Comparison of ENCODE assay signal across 10 cellular contexts in genomic region chr14:81509838-81510452, GRCh38. TPM values are rescaled to one million over a fixed set of nuclear protein-coding genes. Genes with fewer than 3 reads are reported as not detected.
DNase-seq lines count a peak whose midpoint lies in the region; ATAC-seq and TF ChIP-seq lines count a peak whose summit lies in the region.
"Had no signal": no experiment of that assay in that cellular context is flagged by ENCODE, and none has a peak within 500 bp of the region (broad histone marks: within the 10 kb centered on the region; RNA-seq: fewer than 3 reads in every experiment).

No MANE protein-coding gene starts in this region.

- H3K27me3 ChIP-seq in CD4-positive, alpha-beta memory T cell (ENCODE audit: insufficient read depth, low read length) = no peaks in the 10 kb centered on the region
- no peaks in the 10 kb centered on the region for H3K27me3 ChIP-seq in IMR-90 (ENCODE audit: control insufficient read depth, insufficient read depth, low read length)

- no peak overlapping the region for H3K14ac ChIP-seq in IMR-90 (replicated peaks; ENCODE audit: low read depth, low read length)

- POLR2A ChIA-PET in CD4-positive, alpha-beta memory T cell (lab: Charles Lee; ENCODE audit: partially characterized antibody) = no interaction called here
- POLR2A ChIA-PET in IMR-90 (lab: Charles Lee; ENCODE audit: unreplicated experiment) = no interaction called here

- no peak overlapping the region for H2AK5ac ChIP-seq in IMR-90 (ENCODE audit: low read depth, low read length)

- H2BK20ac ChIP-seq in IMR-90 (ENCODE audit: low read depth, low read length) = no peak overlapping the region

- H3K27me3 Mint-ChIP-seq in CD4-positive, alpha-beta memory T cell = no peaks in the 10 kb centered on the region
- no peaks in the 10 kb centered on the region for H3K27me3 Mint-ChIP-seq in nephron progenitor cell (ENCODE audit: low read depth, poor library complexity)

- H3K56ac ChIP-seq in IMR-90 (ENCODE audit: extremely low read depth, insufficient read depth, low read length) = no peak overlapping the region

- H3K4me2 ChIP-seq in IMR-90 (ENCODE audit: low read depth, low read length) = no peak overlapping the region

- dilution Hi-C loops in IMR-90 (cut with HindIII; ENCODE audit: low sequenced_read_pairs, unreplicated experiment) = no loop called here

- no peak overlapping the region for H3K18ac ChIP-seq in IMR-90 (ENCODE audit: low read depth, low read length)

- H3K4me1 ChIP-seq in CD4-positive, alpha-beta memory T cell (ENCODE audit: insufficient read depth, low read length) = peaks cover 13% of the 10 kb centered on the region
- H3K4me1 ChIP-seq in IMR-90 (ENCODE audit: control insufficient read depth, insufficient read depth, low read length) = peaks cover 3% of the 10 kb centered on the region; the same call in 1 of the 2 replicates

- in situ Hi-C loops in IMR-90 (cut with MboI; ENCODE audit: low sequenced_read_pairs) = no loop called here

- H2BK120ac ChIP-seq in IMR-90 (ENCODE audit: low read depth, low read length) = no peak overlapping the region

- no peak overlapping the region for H3K23ac ChIP-seq in IMR-90 (ENCODE audit: low read depth, low read length)

- no peak overlapping the region for H3K4me3 Mint-ChIP-seq in CD4-positive, alpha-beta memory T cell
- peak overlapping the region; percentile 72 for H3K4me3 Mint-ChIP-seq in nephron progenitor cell

- no peak for TF ChIP-seq CTCF in IMR-90 (conservative IDR thresholded peaks at IDR 0.05; ENCODE audit: low read depth, low read length)
- no peak for TF ChIP-seq CTCF in nephron progenitor cell (IDR thresholded peaks at IDR 0.05)

- peaks cover 31 to 61% (median 36%) of the 10 kb centered on the region in 4 donors for H3K4me1 Mint-ChIP-seq in CD4-positive, alpha-beta memory T cell
- peaks cover 39% of the 10 kb centered on the region for H3K4me1 Mint-ChIP-seq in nephron progenitor cell

- no peak overlapping the region for H2BK15ac ChIP-seq in IMR-90 (ENCODE audit: low read depth, low read length)

- no peaks in the 10 kb centered on the region for H3K9me3 Mint-ChIP-seq in CD4-positive, alpha-beta memory T cell
- peaks cover 8% of the 10 kb centered on the region for H3K9me3 Mint-ChIP-seq in nephron progenitor cell

- no peak overlapping the region for H4K91ac ChIP-seq in IMR-90 (ENCODE audit: insufficient read depth, low read depth, low read length)

- no peak overlapping the region for H4K8ac ChIP-seq in IMR-90 (ENCODE audit: low read depth in 2 of 2, low read length in 2 of 2)

- H3K4me3 ChIP-seq in CD4-positive, alpha-beta memory T cell (ENCODE audit: low read length in 2 of 2) = no peak overlapping the region
- H3K4me3 ChIP-seq in IMR-90 (ENCODE audit: insufficient read depth, low read depth, low read length) = no peak overlapping the region

- no peak overlapping the region for H2AFZ ChIP-seq in IMR-90 (replicated peaks; ENCODE audit: low read length, poor library complexity)

- CTCF ChIA-PET in CD4-positive, alpha-beta memory T cell (lab: Charles Lee; ENCODE audit: partially characterized antibody) = interaction anchor here (0.7 to 1.8 kb wide), 3 partner anchors 45 to 238 kb away, joined by 3 to 6 read pairs (median 3); no protein-coding TSS in a partner anchor
- CTCF ChIA-PET in IMR-90 (lab: Yijun Ruan, JAX) = interaction anchor here (0.8 kb wide), 1 partner anchor 18 kb away, joined by 3 read pairs; no protein-coding TSS in a partner anchor

- no peak overlapping the region for H3K9ac ChIP-seq in IMR-90 (ENCODE audit: low read depth, low read length)

- H3K27ac Mint-ChIP-seq in CD4-positive, alpha-beta memory T cell = peak overlapping the region in 6 of 7 donors; percentile 8 to 91 (median 22)
- H3K27ac Mint-ChIP-seq in nephron progenitor cell = peak overlapping the region; percentile 97

- no peak for DNase-seq in CD4-positive, alpha-beta memory T cell
- DNase-seq in IMR-90 (no peak), cerebellar cortex (ENCODE audit: low spot score) (peak; percentile 4), nephron progenitor cell (peak; percentile 25), epidermal melanocyte (ENCODE audit: insufficient read length, low spot score) (no peak), T-helper 1 cell (no peak)
- DNase-seq: HCEC 1CT had no signal

- H3K36me3 ChIP-seq in CD4-positive, alpha-beta memory T cell (ENCODE audit: insufficient read depth, low read length) = peaks cover 24% of the 10 kb centered on the region
- peaks cover 20% of the 10 kb centered on the region for H3K36me3 ChIP-seq in IMR-90 (ENCODE audit: control insufficient read depth, insufficient read depth, low read length)

- no peak overlapping the region for H2AK9ac ChIP-seq in IMR-90 (replicated peaks; ENCODE audit: low read depth, low read length, poor library complexity)

- H3K27ac ChIP-seq in CD4-positive, alpha-beta memory T cell (ENCODE audit: low read depth, low read length) = no peak overlapping the region
- H3K27ac ChIP-seq in IMR-90 (ENCODE audit: insufficient read depth, low read length) = no peak overlapping the region

- TF ChIP-seq RAD21 in IMR-90 (IDR thresholded peaks at IDR 0.05; ENCODE audit: low read length) = no peak

- TF ChIP-seq POLR2A in IMR-90 (IDR thresholded peaks at IDR 0.05; ENCODE audit: low read depth, low read length) = no peak

- WGBS in IMR-90 (ENCODE audit: extremely low coverage in 2 of 2, insufficient read length in 1 of 2), 2 experiments = 77% methylated on average over 5 of the region's 6 CpGs; no CpG with 5 or more reads in 1 of the 2 experiments

- H4K20me1 ChIP-seq in IMR-90 (ENCODE audit: insufficient read depth, low read length) = no peaks in the 10 kb centered on the region; the same call in 1 of the 2 replicates

- ATAC-seq in IMR-90 (ENCODE audit: low read depth) (peak; percentile 49), HG03039 (IDR thresholded peaks at IDR 0.05; ENCODE audit: unreplicated experiment) (no peak), GM18520 (IDR thresholded peaks at IDR 0.05; ENCODE audit: unreplicated experiment) (no peak)
- ATAC-seq: Panc1 had no signal

- peaks cover 20 to 35% of the 10 kb centered on the region in 2 experiments for H3K79me1 ChIP-seq in IMR-90 (ENCODE audit: low read depth in 1 of 2, low read length in 2 of 2)

- no TSS peak for BruUV-seq in IMR-90 (replicated peaks; lab: Mats Ljungman, UMichigan)

- no peaks in the 10 kb centered on the region for H3K9me3 ChIP-seq in CD4-positive, alpha-beta memory T cell (ENCODE audit: control insufficient read depth in 1 of 2, low read length in 2 of 2)
- H3K9me3 ChIP-seq in IMR-90 (ENCODE audit: control insufficient read depth, insufficient read depth, low read length) = no peaks in the 10 kb centered on the region

- peaks cover 42 to 74% of the 10 kb centered on the region in 2 donors for H3K36me3 Mint-ChIP-seq in CD4-positive, alpha-beta memory T cell
- peaks cover 64% of the 10 kb centered on the region for H3K36me3 Mint-ChIP-seq in nephron progenitor cell (ENCODE audit: low read depth)

- H3K9me1 ChIP-seq in IMR-90 (ENCODE audit: insufficient read depth, low read length) = peaks cover 5% of the 10 kb centered on the region; the same call in 1 of the 2 replicates

- H4K5ac ChIP-seq in IMR-90 (ENCODE audit: low read depth, low read length) = no peak overlapping the region

- no peak overlapping the region for H3K4ac ChIP-seq in IMR-90 (ENCODE audit: low read depth, low read length)

- H2BK5ac ChIP-seq in IMR-90 (ENCODE audit: low read depth, low read length, poor library complexity, severe bottlenecking) = peak overlapping the region; percentile 33

- intact Hi-C loops in CD4-positive, alpha-beta memory T cell (cut with micrococcal nuclease) = no loop called here
- intact Hi-C loops in IMR-90 (cut with micrococcal nuclease) = no loop called here

TF ChIP-seq in IMR-90, 13 proteins besides CTCF, POLR2A, EP300 and RAD21:
- TF ChIP-seq RCOR1 (IDR thresholded peaks at IDR 0.05; ENCODE audit: insufficient replicate concordance, low read length) (no peak), CHD1 (IDR thresholded peaks at IDR 0.05; ENCODE audit: low read depth, low read length) (no peak), NFE2L2 (IDR thresholded peaks at IDR 0.05; ENCODE audit: low read depth, low read length) (no peak), RFX5 (IDR thresholded peaks at IDR 0.05; ENCODE audit: low read depth, low read length) (no peak)

RNA-seq across cellular contexts. Expression of gene SEL1L, which starts 23.7 kb away (rescaled TPM):
- total RNA-seq in CD4-positive, alpha-beta memory T cell = 10 to 100 TPM; 65.7 TPM
- polyA plus RNA-seq in CD4-positive, alpha-beta memory T cell = 10 to 100 TPM; 18.4 to 30.2 TPM
- total RNA-seq in IMR-90 (2012; rRNA removed) = 62.4 and 78.9 TPM in 2 replicates
- 16.9 and 21.0 TPM in 2 replicates for polyA plus RNA-seq in IMR-90 (2012; rRNA removed)
- polyA plus RNA-seq in IMR-90 (2012; cell fraction: cytosol; rRNA removed) = 18.6 and 19.0 TPM in 2 replicates
- polyA plus RNA-seq in IMR-90 (2012; cell fraction: nucleus; rRNA removed; ENCODE audit: low replicate concordance) = 11.6 and 34.0 TPM in 2 replicates

Comparison
In these comparisons a context has a peak if more than half of its experiments do, and no peak if none do; other contexts are left out.
1. DNase-seq: peak in cerebellar cortex (single experiment) and nephron progenitor cell (single experiment); none in CD4-positive, alpha-beta memory T cell (0 of 5), IMR-90 (single experiment), epidermal melanocyte (single experiment) and T-helper 1 cell (0 of 5).